Comparison of ENCODE assay signal across 17 cellular contexts in genomic region chr10:21978191-21978862, GRCh38. TPM values are rescaled to one million over a fixed set of nuclear protein-coding genes. Genes with fewer than 3 reads are reported as not detected.
DNase-seq lines count a peak whose midpoint lies in the region; FAIRE-seq and TF ChIP-seq lines count a peak whose summit lies in the region.
"Had no signal": no experiment of that assay in that cellular context is flagged by ENCODE, and none has a peak within 500 bp of the region (broad histone marks: within the 10 kb centered on the region; RNA-seq: fewer than 3 reads in every experiment).

No MANE protein-coding gene starts in this region.

- DNase-seq in MCF 10A (ENCODE audit: unreplicated experiment), result peak; percentile 29
- no peak for DNase-seq in breast epithelium (ENCODE audit: low spot score in 2 of 2)
- peak; percentile 80 for DNase-seq in astrocyte (ENCODE audit: low read depth)
- peak; percentile 32 for DNase-seq in globus pallidus (ENCODE audit: low spot score)
- no peak for DNase-seq in pons (ENCODE audit: low spot score)
- no peak for DNase-seq in SKM-1 (lab: John Stamatoyannopoulos, UW; ENCODE audit: unreplicated experiment)
- DNase-seq in frontal cortex (ENCODE audit: low spot score in 2 of 2), result no peak
- DNase-seq in caudate nucleus (lab: John Stamatoyannopoulos, UW), result no peak
- DNase-seq: activated B cell treated with CpG ODN at 0.5 μM for 24 hours, anterior cingulate cortex, DND-41, natural killer cell, NCI-H1105 treated with DMSO at 0.1 percent for 48 hours, NCI-H524 treated with DMSO at 0.1 percent for 48 hours, SJCRH30, thyroid gland had no signal

- H3K4me1 Mint-ChIP-seq in MCF 10A (ENCODE audit: insufficient read depth, unreplicated experiment), result peaks cover 7% of the 10 kb centered on the region
- peaks cover 25% of the 10 kb centered on the region for H3K4me1 Mint-ChIP-seq in astrocyte (ENCODE audit: low read depth, unreplicated experiment)

- H3K4me3 Mint-ChIP-seq in MCF 10A (ENCODE audit: unreplicated experiment) (no peak overlapping the region), astrocyte (ENCODE audit: unreplicated experiment) (no peak overlapping the region)
- H3K4me3 Mint-ChIP-seq: activated B cell treated with CpG ODN at 0.5 μM for 24 hours, natural killer cell had no signal

- TF ChIP-seq CTCF in MCF 10A (IDR thresholded peaks at IDR 0.05; ENCODE audit: unreplicated experiment), result no peak
- TF ChIP-seq CTCF in breast epithelium (IDR thresholded peaks at IDR 0.05), result no peak
- TF ChIP-seq CTCF in astrocyte (IDR thresholded peaks at IDR 0.05; ENCODE audit: insufficient read depth, low read depth, low read length), result no peak

- POLR2A ChIA-PET in MCF 10A (lab: Yijun Ruan, JAX), result interaction anchor here (0.7 to 1.4 kb wide), 7 partner anchors 10 to 1367 kb away, joined by 3 to 6 read pairs (median 4); partner anchors contain the start of gene DNAJC1

- H3K79me2 ChIP-seq in astrocyte (ENCODE audit: insufficient read depth, low read length), result peaks cover 40% of the 10 kb centered on the region

- H3K27me3 Mint-ChIP-seq in MCF 10A (ENCODE audit: insufficient read depth, unreplicated experiment), result no peaks in the 10 kb centered on the region
- no peaks in the 10 kb centered on the region for H3K27me3 Mint-ChIP-seq in astrocyte (ENCODE audit: low read depth, unreplicated experiment)
- H3K27me3 Mint-ChIP-seq: activated B cell treated with CpG ODN at 0.5 μM for 24 hours had no signal

- CTCF ChIA-PET in MCF 10A (lab: Yijun Ruan, JAX), result no interaction called here

- H3K36me3 Mint-ChIP-seq in MCF 10A (ENCODE audit: insufficient read depth, unreplicated experiment) (no peaks in the 10 kb centered on the region), astrocyte (ENCODE audit: low read depth, unreplicated experiment) (no peaks in the 10 kb centered on the region)
- H3K36me3 Mint-ChIP-seq: natural killer cell had no signal

- H3K9ac ChIP-seq in astrocyte (ENCODE audit: low read length), result no peak overlapping the region

- no peaks in the 10 kb centered on the region for H3K9me3 Mint-ChIP-seq in MCF 10A (ENCODE audit: unreplicated experiment)
- no peaks in the 10 kb centered on the region for H3K9me3 Mint-ChIP-seq in astrocyte (ENCODE audit: unreplicated experiment)
- H3K9me3 Mint-ChIP-seq: activated B cell treated with CpG ODN at 0.5 μM for 24 hours, natural killer cell had no signal

- H3K36me3 ChIP-seq in breast epithelium, result no peaks in the 10 kb centered on the region
- no peaks in the 10 kb centered on the region for H3K36me3 ChIP-seq in astrocyte (ENCODE audit: insufficient read depth, low read length)
- H3K36me3 ChIP-seq: SJCRH30, thyroid gland had no signal

- no peak for TF ChIP-seq POLR2A in breast epithelium (IDR thresholded peaks at IDR 0.05)

- no peaks in the 10 kb centered on the region for H3K9me3 ChIP-seq in breast epithelium
- H3K9me3 ChIP-seq in astrocyte (ENCODE audit: insufficient read depth, low read depth, low read length), result no peaks in the 10 kb centered on the region
- H3K9me3 ChIP-seq: SJCRH30, thyroid gland had no signal

- FAIRE-seq in astrocyte (lab: Jason Lieb, UNC) (peak; percentile 72), frontal cortex (lab: Jason Lieb, UNC) (no peak)

- H2AFZ ChIP-seq in astrocyte (ENCODE audit: low read depth, low read length), result no peak overlapping the region

- peak overlapping the region; percentile 27 for H3K4me2 ChIP-seq in astrocyte (ENCODE audit: low read length)

- H3K4me1 ChIP-seq in breast epithelium (no peaks in the 10 kb centered on the region), astrocyte (ENCODE audit: insufficient read depth, low read length) (peaks cover 5% of the 10 kb centered on the region)
- H3K4me1 ChIP-seq: SJCRH30 had no signal

- peaks cover 19% of the 10 kb centered on the region for H4K20me1 ChIP-seq in astrocyte (ENCODE audit: insufficient read depth, low read length)

- no TSS peak for BruUV-seq in MCF 10A (replicated peaks; lab: Mats Ljungman, UMichigan)

- H3K27ac Mint-ChIP-seq in MCF 10A (ENCODE audit: low read depth, unreplicated experiment), result peak overlapping the region; percentile 14
- peak overlapping the region; percentile 50 for H3K27ac Mint-ChIP-seq in astrocyte (ENCODE audit: unreplicated experiment)
- H3K27ac Mint-ChIP-seq: activated B cell treated with CpG ODN at 0.5 μM for 24 hours had no signal

- H3K4me3 ChIP-seq in breast epithelium (no peak overlapping the region), astrocyte (ENCODE audit: insufficient read depth, low read depth, low read length) (no peak overlapping the region)
- H3K4me3 ChIP-seq: SJCRH30, skin epidermis, thyroid gland had no signal

- H3K27me3 ChIP-seq in breast epithelium (no peaks in the 10 kb centered on the region), astrocyte (ENCODE audit: insufficient read depth, low read length) (no peaks in the 10 kb centered on the region)
- H3K27me3 ChIP-seq: SJCRH30, thyroid gland had no signal

- intact Hi-C loops in MCF 10A (cut with micrococcal nuclease) (no loop called here), breast epithelium (cut with DNase I; ENCODE audit: low total_unique reads) (no loop called here)

- H3K27ac ChIP-seq in breast epithelium (no peak overlapping the region), astrocyte (ENCODE audit: low read depth, low read length) (no peak overlapping the region), caudate nucleus (ENCODE audit: low read depth, low read length) (no peak overlapping the region)
- H3K27ac ChIP-seq: SJCRH30, skin epidermis, thyroid gland had no signal

RNA-seq across cellular contexts. Expression of gene DNAJC1, which starts 25.2 kb away (rescaled TPM):
- total RNA-seq in MCF 10A (2022) (57.8 and 69.5 TPM in 2 replicates), breast epithelium (10 to 100 TPM; 63.7 to 93.0 (median 92.1) TPM), astrocyte (66.8 and 67.1 TPM in 2 replicates), frontal cortex (20.0 TPM)

Comparison
In these comparisons a context has a peak if more than half of its experiments do, and no peak if none do; other contexts are left out.
1. DNase-seq: peak in MCF 10A (single experiment), astrocyte (single experiment) and globus pallidus (single experiment); none in breast epithelium (0 of 2), pons (single experiment), SKM-1 (single experiment), frontal cortex (0 of 2) and caudate nucleus (0 of 61).